In the genomic region with DNA sequence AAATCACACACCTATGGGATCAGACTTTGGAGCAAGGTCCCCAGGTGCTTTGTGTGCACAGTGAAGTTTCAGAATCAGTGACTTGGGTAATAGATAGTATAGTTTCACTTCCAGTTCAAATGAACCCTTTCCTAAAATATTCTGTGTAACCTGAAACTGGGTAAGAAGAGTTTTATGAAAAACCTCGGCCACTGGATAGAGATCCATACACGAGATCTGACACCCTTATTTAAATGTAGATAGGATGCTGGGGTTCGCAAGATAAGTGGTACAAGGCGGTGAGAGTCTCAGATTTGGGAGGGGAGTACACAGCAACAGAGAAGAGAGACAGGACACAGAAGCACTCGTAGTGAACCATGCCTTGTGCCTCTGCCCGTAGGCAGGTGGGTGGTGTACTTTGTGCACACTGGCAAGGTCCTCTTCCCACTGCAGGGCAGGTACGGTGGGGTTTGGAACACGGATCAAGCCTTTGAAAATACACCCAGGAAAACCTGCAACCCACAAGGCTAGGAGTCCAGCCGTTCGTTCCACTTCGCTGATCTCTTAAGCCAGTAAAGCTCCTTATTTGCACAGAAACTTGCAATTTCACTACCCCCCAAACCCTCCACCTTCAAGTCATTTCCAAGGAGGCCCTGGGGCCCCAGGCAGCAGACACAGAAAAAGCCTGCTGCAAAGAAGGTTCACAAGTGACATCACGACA, we compare ENCODE assay signal across 10 cellular contexts.
A peak's percentile ranks its signal among the peaks of the same experiment; 100 is the strongest.
DNase-seq lines count a peak whose midpoint lies in the region; ATAC-seq and TF ChIP-seq lines count a peak whose summit lies in the region.
"Had no signal": no experiment of that assay in that cellular context is flagged by ENCODE, and none has a peak within 500 bp of the region (broad histone marks: within the 10 kb centered on the region; RNA-seq: fewer than 3 reads in every experiment).

No MANE protein-coding gene starts in this region.

- H3K4me1 ChIP-seq in OCI-LY1 (ENCODE audit: insufficient read depth, low read length, severe bottlenecking) (peaks cover 10% of the 10 kb centered on the region), PC-3 (ENCODE audit: insufficient read depth, low read length) (no peaks in the 10 kb centered on the region)

- H4K20me1 ChIP-seq in OCI-LY1 (ENCODE audit: insufficient read depth, low read length): no peaks in the 10 kb centered on the region
- H4K20me1 ChIP-seq in PC-3 (ENCODE audit: low read length): no peaks in the 10 kb centered on the region

- H3K27ac Mint-ChIP-seq in naive thymus-derived CD8-positive, alpha-beta T cell: peak overlapping the region in 5 of 10 donors; percentile 0 to 34 (median 16)

- H3K9me3 ChIP-seq in OCI-LY1 (ENCODE audit: low read length) (no peaks in the 10 kb centered on the region), PC-3 (ENCODE audit: low read length) (no peaks in the 10 kb centered on the region)

- peak; percentile 66 for DNase-seq in GM12865 (ENCODE audit: low read depth)
- DNase-seq in AML-193 (lab: John Stamatoyannopoulos, UW): no peak
- no peak for DNase-seq in PC-3
- DNase-seq in ACHN: no peak
- no peak for DNase-seq in naive thymus-derived CD8-positive, alpha-beta T cell
- DNase-seq: NCI-H526 treated with DMSO at 0.1 percent for 48 hours, T1000 had no signal

- peak overlapping the region; percentile 39 for H3K4me3 ChIP-seq in GM12865 (ENCODE audit: low read depth, low read length)
- no peak overlapping the region for H3K4me3 ChIP-seq in OCI-LY1 (ENCODE audit: low read depth, low read length, poor library complexity, severe bottlenecking)
- no peak overlapping the region for H3K4me3 ChIP-seq in PC-3 (ENCODE audit: low read length)

- H2AFZ ChIP-seq in OCI-LY1 (ENCODE audit: low read length) (no peak overlapping the region), PC-3 (ENCODE audit: low read length) (no peak overlapping the region)

- intact Hi-C loops in PC-3 (cut with micrococcal nuclease): no loop called here

- CTCF ChIA-PET in PC-3 (lab: Charles Lee): no interaction called here

- no peaks in the 10 kb centered on the region for H3K9me2 ChIP-seq in OCI-LY1 (ENCODE audit: low read depth, low read length)
- H3K9me2 ChIP-seq in PC-3 (replicated peaks; ENCODE audit: low read length): no peaks in the 10 kb centered on the region

- H3K9me3 Mint-ChIP-seq in naive thymus-derived CD8-positive, alpha-beta T cell: no peaks in the 10 kb centered on the region

- peaks cover 0 to 8% (median 3%) of the 10 kb centered on the region in 5 donors for H3K27me3 Mint-ChIP-seq in naive thymus-derived CD8-positive, alpha-beta T cell

- no TSS peak for BruUV-seq in PC-3 (replicated peaks; lab: Mats Ljungman, UMichigan)

- H3K27ac ChIP-seq in OCI-LY1 (ENCODE audit: low read depth, low read length, poor library complexity, severe bottlenecking) (no peak overlapping the region), PC-3 (ENCODE audit: low read length) (no peak overlapping the region)

- in situ Hi-C loops in ACHN (cut with HindIII; ENCODE audit: low pct_ligation_motif_present, low pct_unique_long_range_greater_than_20kb, low sequenced_read_pairs): no loop called here

- no peak for TF ChIP-seq CTCF in GM12865 (IDR thresholded peaks at IDR 0.05; ENCODE audit: insufficient read depth, low read depth, low read length, missing control alignments)
- no peak for TF ChIP-seq CTCF in OCI-LY1 (IDR thresholded peaks at IDR 0.05; ENCODE audit: low read length)
- no peak for TF ChIP-seq CTCF in PC-3 (conservative IDR thresholded peaks at IDR 0.05; ENCODE audit: low read depth, low read length)

- H3K27me3 ChIP-seq in OCI-LY1 (ENCODE audit: insufficient read depth, low read length): no peaks in the 10 kb centered on the region
- H3K27me3 ChIP-seq in PC-3 (ENCODE audit: low read length): peaks cover 16% of the 10 kb centered on the region; the same call in 1 of the 2 replicates

- H3K4me2 ChIP-seq in OCI-LY1 (ENCODE audit: low read length): peak overlapping the region; percentile 21
- no peak overlapping the region for H3K4me2 ChIP-seq in PC-3 (ENCODE audit: low read length)

- H3K4me1 Mint-ChIP-seq in naive thymus-derived CD8-positive, alpha-beta T cell: peaks cover 10 to 20% (median 12%) of the 10 kb centered on the region in 4 donors

- H3K36me3 ChIP-seq in OCI-LY1 (ENCODE audit: insufficient read depth, low read length): no peaks in the 10 kb centered on the region
- H3K36me3 ChIP-seq in PC-3 (ENCODE audit: low read depth, low read length): no peaks in the 10 kb centered on the region

- POLR2A ChIA-PET in PC-3 (lab: Charles Lee; ENCODE audit: unreplicated experiment): no interaction called here
- POLR2A ChIA-PET in naive thymus-derived CD8-positive, alpha-beta T cell (lab: Charles Lee): no interaction called here

- ATAC-seq in GM19351 (IDR thresholded peaks at IDR 0.05; ENCODE audit: unreplicated experiment): peak; percentile 78
- peak; percentile 83 for ATAC-seq in HG02943 (IDR thresholded peaks at IDR 0.05; ENCODE audit: low read depth, unreplicated experiment)
- ATAC-seq in PC-3: no peak
- ATAC-seq in naive thymus-derived CD8-positive, alpha-beta T cell: no peak

- H3K9ac ChIP-seq in OCI-LY1 (ENCODE audit: low read length) (no peak overlapping the region), PC-3 (ENCODE audit: low read length) (no peak overlapping the region)

- H3K36me3 Mint-ChIP-seq in naive thymus-derived CD8-positive, alpha-beta T cell: no peaks in the 10 kb centered on the region

- H3K79me2 ChIP-seq in OCI-LY1 (ENCODE audit: insufficient read depth, low read length) (no peaks in the 10 kb centered on the region), PC-3 (ENCODE audit: low read length) (no peaks in the 10 kb centered on the region)

- no peaks in the 10 kb centered on the region for H3F3A ChIP-seq in OCI-LY1 (ENCODE audit: insufficient read depth, low read length)
- H3F3A ChIP-seq in PC-3 (ENCODE audit: low read length, unreplicated experiment): no peaks in the 10 kb centered on the region

- H3K4me3 Mint-ChIP-seq in naive thymus-derived CD8-positive, alpha-beta T cell: peak overlapping the region in 1 of 10 donors; percentile 36

Comparison
In these comparisons a context has a peak if more than half of its experiments do, and no peak if none do; other contexts are left out.
1. ATAC-seq: peak in GM19351 (single experiment) and HG02943 (single experiment); none in PC-3 (single experiment) and naive thymus-derived CD8-positive, alpha-beta T cell (0 of 2).